Comparison of ENCODE assay signal across 10 cellular contexts in the genomic region with DNA sequence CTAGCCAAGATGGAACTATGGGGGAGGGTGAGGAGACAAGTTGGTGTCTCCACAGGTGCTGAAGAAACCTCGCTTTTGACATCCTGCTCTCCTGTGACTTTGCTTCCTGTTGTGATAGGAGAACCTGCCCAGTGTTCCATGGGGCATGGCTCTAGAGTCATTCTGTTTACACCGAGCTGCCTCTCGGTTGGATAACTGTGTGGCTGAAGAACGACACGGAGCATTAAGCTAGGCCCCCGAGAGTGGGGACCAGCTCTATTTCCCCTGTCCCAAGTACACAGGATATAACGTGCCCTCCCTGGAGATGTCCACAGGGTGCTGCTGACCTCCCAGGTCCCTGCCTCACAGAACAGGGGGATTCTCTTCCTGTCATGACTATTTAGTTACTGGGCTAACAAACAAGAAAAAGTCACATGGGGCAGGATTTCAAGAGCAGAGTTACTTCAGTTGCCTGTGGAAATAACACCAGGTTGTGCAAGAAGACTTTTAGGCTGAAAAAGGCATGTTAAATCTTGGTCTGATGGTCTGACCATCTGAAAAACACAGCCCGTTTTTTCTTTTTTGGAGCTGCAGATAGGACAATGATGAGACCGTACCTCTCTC. TPM values are rescaled to one million over a fixed set of nuclear protein-coding genes. Genes with fewer than 3 reads are reported as not detected.
A peak's percentile ranks its signal among the peaks of the same experiment; 100 is the strongest.
DNase-seq lines count a peak whose midpoint lies in the region; ATAC-seq lines count a peak whose summit lies in the region.
"Had no signal": no experiment of that assay in that cellular context is flagged by ENCODE, and none has a peak within 500 bp of the region (broad histone marks: within the 10 kb centered on the region; RNA-seq: fewer than 3 reads in every experiment).

No MANE protein-coding gene starts in this region.

- in situ Hi-C loops in KBM-7 (cut with MboI; ENCODE audit: low pct_unique_long_range_greater_than_20kb, low sequenced_read_pairs) = no loop called here

- DNase-seq in GF-D8 (lab: John Stamatoyannopoulos, UW) (peak; percentile 78), KBM-7 (peak; percentile 24), retina (no peak), NCI-H526 treated with DMSO at 0.1 percent for 48 hours (lab: John Stamatoyannopoulos, UW) (no peak)
- peak; percentile 45 for DNase-seq in activated naive CD8-positive, alpha-beta T cell treated with anti-CD3 and anti-CD28 coated beads, Interleukin-2, amount 10 ng/mL, durations not matched to agents 7 days and 5 days
- no peak for DNase-seq in natural killer cell treated with Interleukin-12 subunit alpha and Interleukin-12 subunit beta and Interleukin-15 and Interleukin-18, amount 100 ng/mL, for 72 hours (ENCODE audit: low spot score)
- DNase-seq in NK-92 treated with Interleukin-12 subunit alpha and Interleukin-12 subunit beta, amount 100 ng/mL, for 24 hours (lab: John Stamatoyannopoulos, UW) = no peak
- DNase-seq: glutamatergic neuron, MM.1S had no signal

- H3K27ac Mint-ChIP-seq in activated naive CD8-positive, alpha-beta T cell treated with anti-CD3 and anti-CD28 coated beads, Interleukin-2, amount 10 ng/mL, durations not matched to agents 7 days and 5 days = peak overlapping the region; percentile 92
- H3K27ac Mint-ChIP-seq in natural killer cell treated with Interleukin-12 subunit alpha and Interleukin-12 subunit beta and Interleukin-15 and Interleukin-18, amount 100 ng/mL, for 72 hours = peak overlapping the region; percentile 88 to 97

- peaks cover 5% of the 10 kb centered on the region for H3K9me3 Mint-ChIP-seq in activated naive CD8-positive, alpha-beta T cell treated with anti-CD3 and anti-CD28 coated beads, Interleukin-2, amount 10 ng/mL, durations not matched to agents 7 days and 5 days
- H3K9me3 Mint-ChIP-seq in natural killer cell treated with Interleukin-12 subunit alpha and Interleukin-12 subunit beta and Interleukin-15 and Interleukin-18, amount 100 ng/mL, for 72 hours = no peaks in the 10 kb centered on the region
- H3K9me3 Mint-ChIP-seq: neural crest cell had no signal

- peaks cover 9% of the 10 kb centered on the region for H3K36me3 Mint-ChIP-seq in activated naive CD8-positive, alpha-beta T cell treated with anti-CD3 and anti-CD28 coated beads, Interleukin-2, amount 10 ng/mL, durations not matched to agents 7 days and 5 days
- no peaks in the 10 kb centered on the region for H3K36me3 Mint-ChIP-seq in natural killer cell treated with Interleukin-12 subunit alpha and Interleukin-12 subunit beta and Interleukin-15 and Interleukin-18, amount 100 ng/mL, for 72 hours

- H3K4me3 Mint-ChIP-seq in activated naive CD8-positive, alpha-beta T cell treated with anti-CD3 and anti-CD28 coated beads, Interleukin-2, amount 10 ng/mL, durations not matched to agents 7 days and 5 days = peak overlapping the region; percentile 68
- peak overlapping the region; percentile 80 for H3K4me3 Mint-ChIP-seq in natural killer cell treated with Interleukin-12 subunit alpha and Interleukin-12 subunit beta and Interleukin-15 and Interleukin-18, amount 100 ng/mL, for 72 hours
- H3K4me3 Mint-ChIP-seq: neural crest cell had no signal

- peak; percentile 25 for ATAC-seq in activated naive CD8-positive, alpha-beta T cell treated with anti-CD3 and anti-CD28 coated beads, Interleukin-2, amount 10 ng/mL, durations not matched to agents 7 days and 5 days (ENCODE audit: low read depth)
- ATAC-seq in natural killer cell treated with Interleukin-12 subunit alpha and Interleukin-12 subunit beta and Interleukin-15 and Interleukin-18, amount 100 ng/mL, for 72 hours = peak; percentile 66 to 78

- H3K27me3 Mint-ChIP-seq in activated naive CD8-positive, alpha-beta T cell treated with anti-CD3 and anti-CD28 coated beads, Interleukin-2, amount 10 ng/mL, durations not matched to agents 7 days and 5 days = peaks cover 4% of the 10 kb centered on the region
- no peaks in the 10 kb centered on the region for H3K27me3 Mint-ChIP-seq in natural killer cell treated with Interleukin-12 subunit alpha and Interleukin-12 subunit beta and Interleukin-15 and Interleukin-18, amount 100 ng/mL, for 72 hours

- peaks cover 50% of the 10 kb centered on the region for H3K4me1 Mint-ChIP-seq in activated naive CD8-positive, alpha-beta T cell treated with anti-CD3 and anti-CD28 coated beads, Interleukin-2, amount 10 ng/mL, durations not matched to agents 7 days and 5 days
- peaks cover 43 to 48% of the 10 kb centered on the region in 2 donors for H3K4me1 Mint-ChIP-seq in natural killer cell treated with Interleukin-12 subunit alpha and Interleukin-12 subunit beta and Interleukin-15 and Interleukin-18, amount 100 ng/mL, for 72 hours (ENCODE audit: low read depth in 2 of 2)

- POLR2A ChIA-PET in activated naive CD8-positive, alpha-beta T cell treated with anti-CD3 and anti-CD28 coated beads, Interleukin-2, amount 10 ng/mL, durations not matched to agents 7 days and 5 days (lab: Charles Lee) = interaction anchor here (0.6 to 5.8 kb wide), 8 partner anchors 12 to 220 kb away, joined by 3 to 44 read pairs (median 5); a partner anchor contains a TSS

RNA-seq across cellular contexts. Expression of a gene that starts 29.4 kb away (rescaled TPM):
- total RNA-seq in activated naive CD8-positive, alpha-beta T cell treated with anti-CD3 and anti-CD28 coated beads, Interleukin-2, amount 10 ng/mL, durations not matched to agents 7 days and 5 days = 10 to 100 TPM; 58.8 to 60.0 TPM
- total RNA-seq in natural killer cell treated with Interleukin-12 subunit alpha and Interleukin-12 subunit beta and Interleukin-15 and Interleukin-18, amount 100 ng/mL, for 72 hours = 10 to 100 TPM; 32.7 to 37.6 TPM

Comparison
In these comparisons a context has a peak if more than half of its experiments do, and no peak if none do; other contexts are left out.
1. DNase-seq: peak in GF-D8 (single experiment), KBM-7 (single experiment) and activated naive CD8-positive, alpha-beta T cell treated with anti-CD3 and anti-CD28 coated beads, Interleukin-2, amount 10 ng/mL, durations not matched to agents 7 days and 5 days (single experiment); none in natural killer cell treated with Interleukin-12 subunit alpha and Interleukin-12 subunit beta and Interleukin-15 and Interleukin-18, amount 100 ng/mL, for 72 hours (single experiment), retina (single experiment), NCI-H526 treated with DMSO at 0.1 percent for 48 hours (single experiment) and NK-92 treated with Interleukin-12 subunit alpha and Interleukin-12 subunit beta, amount 100 ng/mL, for 24 hours (single experiment).